In genomic region chr13:75789451-75790197, GRCh38 we compare ENCODE assay signal across 17 cellular contexts.
DNase-seq lines count a peak whose midpoint lies in the region; ATAC-seq and TF ChIP-seq lines count a peak whose summit lies in the region.
"Had no signal": no experiment of that assay in that cellular context is flagged by ENCODE, and none has a peak within 500 bp of the region (broad histone marks: within the 10 kb centered on the region; RNA-seq: fewer than 3 reads in every experiment).

No MANE protein-coding gene starts in this region.

- H3K4me3 ChIP-seq in right atrium auricular region (no peak overlapping the region), gastrocnemius medialis (no peak overlapping the region)
- H3K4me3 ChIP-seq: Peyer's patch, prostate gland had no signal

- no peak for TF ChIP-seq CTCF in right atrium auricular region (IDR thresholded peaks at IDR 0.05)
- TF ChIP-seq CTCF in gastrocnemius medialis (IDR thresholded peaks at IDR 0.05 in 4 of 5, conservative IDR thresholded peaks at IDR 0.05 in 1 of 5) = no peak

- intact Hi-C loops in gastrocnemius medialis (cut with DNase I; ENCODE audit: low total_unique reads) = no loop called here

- ATAC-seq in gastrocnemius medialis (peak in 1 of 2 donors; percentile 36), GM21717 (IDR thresholded peaks at IDR 0.05; ENCODE audit: unreplicated experiment) (no peak), HG03045 (IDR thresholded peaks at IDR 0.05; ENCODE audit: unreplicated experiment) (no peak)

- in situ Hi-C loops in gastrocnemius medialis (cut with MboI; ENCODE audit: low sequenced_read_pairs in 4 of 4) = loop anchor here in 1 of 4 donors (10.0 kb wide), 1 partner anchor 95 kb away; no protein-coding TSS in a partner anchor

- peak; percentile 34 for DNase-seq in EH (ENCODE audit: low read depth)
- DNase-seq in amniotic epithelial cell (ENCODE audit: low read depth) = peak; percentile 35
- DNase-seq in right atrium auricular region (ENCODE audit: low spot score) = no peak
- DNase-seq in gastrocnemius medialis = peak in 1 of 2 donors; percentile 45
- no peak for DNase-seq in DMS 273 (lab: John Stamatoyannopoulos, UW; ENCODE audit: unreplicated experiment)
- no peak for DNase-seq in stimulated activated CD8-positive, alpha-beta memory T cell treated with anti-CD3 and anti-CD28 coated beads, Interleukin-4, amount 100 ng/mL, for 48 hours
- DNase-seq: activated CD4-positive, alpha-beta T cell treated with anti-CD3 and anti-CD28 coated beads for 48 hours; activated CD8-positive, alpha-beta memory T cell treated with anti-CD3 and anti-CD28 coated beads, Interleukin-2, amount 50 U/mL, for 4 hours; CD4-positive, alpha-beta T cell; mammary epithelial cell; NCI-H1436 treated with DMSO at 0.1 percent for 48 hours; nephron progenitor cell; Peyer's patch; stimulated activated naive CD4-positive, alpha-beta T cell had no signal

- no peaks in the 10 kb centered on the region for H3K9me3 ChIP-seq in right atrium auricular region
- H3K9me3 ChIP-seq in gastrocnemius medialis = no peaks in the 10 kb centered on the region
- H3K9me3 ChIP-seq: Peyer's patch, prostate gland had no signal

- peaks cover 0 to 38% of the 10 kb centered on the region in 2 donors for H3K4me1 ChIP-seq in right atrium auricular region
- peaks cover 64 to 75% of the 10 kb centered on the region in 2 donors for H3K4me1 ChIP-seq in gastrocnemius medialis
- H3K4me1 ChIP-seq: prostate gland had no signal

- no peak for TF ChIP-seq POLR2A in gastrocnemius medialis (IDR thresholded peaks at IDR 0.05)

- no peaks in the 10 kb centered on the region for H3K36me3 ChIP-seq in right atrium auricular region
- no peaks in the 10 kb centered on the region for H3K36me3 ChIP-seq in gastrocnemius medialis
- H3K36me3 ChIP-seq: Peyer's patch, prostate gland had no signal

- H3K27ac ChIP-seq in right atrium auricular region (peak overlapping the region; percentile 40 to 83), gastrocnemius medialis (peak overlapping the region; percentile 86 to 88 (median 87))
- H3K27ac ChIP-seq: prostate gland had no signal

- H3K27me3 ChIP-seq in right atrium auricular region = no peaks in the 10 kb centered on the region
- no peaks in the 10 kb centered on the region for H3K27me3 ChIP-seq in gastrocnemius medialis
- H3K27me3 ChIP-seq: Peyer's patch had no signal

Comparison
In these comparisons a context has a peak if more than half of its experiments do, and no peak if none do; other contexts are left out.
1. DNase-seq: peak in EH (single experiment) and amniotic epithelial cell (single experiment); none in right atrium auricular region (single experiment), DMS 273 (single experiment) and stimulated activated CD8-positive, alpha-beta memory T cell treated with anti-CD3 and anti-CD28 coated beads, Interleukin-4, amount 100 ng/mL, for 48 hours (single experiment).